Comparison of ENCODE assay signal across 1 cellular context in the genomic region with DNA sequence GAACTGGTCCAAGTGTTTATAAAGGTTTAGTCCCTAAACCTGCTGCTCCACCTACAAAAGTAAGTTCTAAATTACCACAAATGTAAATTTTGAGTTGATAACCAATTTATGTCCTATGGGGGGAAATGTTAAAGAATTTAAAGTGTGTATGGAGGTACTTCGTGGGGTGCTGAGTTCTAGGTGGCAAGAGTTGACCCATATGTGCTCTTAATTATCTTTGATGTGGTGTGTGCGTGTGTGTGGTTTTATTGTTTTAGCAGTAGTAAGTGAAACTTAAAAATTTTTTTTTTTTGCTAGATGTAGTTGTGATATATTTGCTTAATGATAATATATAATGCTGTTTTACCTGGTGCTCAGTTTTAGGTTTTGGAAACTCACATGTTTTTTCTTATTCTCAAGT.
TF ChIP-seq lines count a peak whose summit lies in the region.

No MANE protein-coding gene starts in this region.

TF ChIP-seq in WTC11, 78 proteins besides CTCF, POLR2A, EP300 and RAD21 (continued from another document):
- TF ChIP-seq, protein P1, sequence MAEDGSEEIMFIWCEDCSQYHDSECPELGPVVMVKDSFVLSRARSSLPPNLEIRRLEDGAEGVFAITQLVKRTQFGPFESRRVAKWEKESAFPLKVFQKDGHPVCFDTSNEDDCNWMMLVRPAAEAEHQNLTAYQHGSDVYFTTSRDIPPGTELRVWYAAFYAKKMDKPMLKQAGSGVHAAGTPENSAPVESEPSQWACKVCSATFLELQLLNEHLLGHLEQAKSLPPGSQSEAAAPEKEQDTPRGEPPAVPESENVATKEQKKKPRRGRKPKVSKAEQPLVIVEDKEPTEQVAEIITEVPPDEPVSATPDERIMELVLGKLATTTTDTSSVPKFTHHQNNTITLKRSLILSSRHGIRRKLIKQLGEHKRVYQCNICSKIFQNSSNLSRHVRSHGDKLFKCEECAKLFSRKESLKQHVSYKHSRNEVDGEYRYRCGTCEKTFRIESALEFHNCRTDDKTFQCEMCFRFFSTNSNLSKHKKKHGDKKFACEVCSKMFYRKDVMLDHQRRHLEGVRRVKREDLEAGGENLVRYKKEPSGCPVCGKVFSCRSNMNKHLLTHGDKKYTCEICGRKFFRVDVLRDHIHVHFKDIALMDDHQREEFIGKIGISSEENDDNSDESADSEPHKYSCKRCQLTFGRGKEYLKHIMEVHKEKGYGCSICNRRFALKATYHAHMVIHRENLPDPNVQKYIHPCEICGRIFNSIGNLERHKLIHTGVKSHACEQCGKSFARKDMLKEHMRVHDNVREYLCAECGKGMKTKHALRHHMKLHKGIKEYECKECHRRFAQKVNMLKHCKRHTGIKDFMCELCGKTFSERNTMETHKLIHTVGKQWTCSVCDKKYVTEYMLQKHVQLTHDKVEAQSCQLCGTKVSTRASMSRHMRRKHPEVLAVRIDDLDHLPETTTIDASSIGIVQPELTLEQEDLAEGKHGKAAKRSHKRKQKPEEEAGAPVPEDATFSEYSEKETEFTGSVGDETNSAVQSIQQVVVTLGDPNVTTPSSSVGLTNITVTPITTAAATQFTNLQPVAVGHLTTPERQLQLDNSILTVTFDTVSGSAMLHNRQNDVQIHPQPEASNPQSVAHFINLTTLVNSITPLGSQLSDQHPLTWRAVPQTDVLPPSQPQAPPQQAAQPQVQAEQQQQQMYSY (CRISPR knock-in tag; IDR thresholded peaks at IDR 0.05): no peak
- TF ChIP-seq ZNF263 (CRISPR knock-in tag; IDR thresholded peaks at IDR 0.05; ENCODE audit: low read depth): no peak
- TF ChIP-seq GABPB1 (CRISPR knock-in tag; IDR thresholded peaks at IDR 0.05): no peak
- TF ChIP-seq ATF6 (CRISPR knock-in tag; IDR thresholded peaks at IDR 0.05): no peak
- no peak for TF ChIP-seq ZNF138 (CRISPR knock-in tag; conservative IDR thresholded peaks at IDR 0.05)
- TF ChIP-seq ETV6 (CRISPR knock-in tag; IDR thresholded peaks at IDR 0.05): no peak
- TF ChIP-seq RORB (CRISPR knock-in tag; IDR thresholded peaks at IDR 0.05): no peak
- TF ChIP-seq, protein P2, sequence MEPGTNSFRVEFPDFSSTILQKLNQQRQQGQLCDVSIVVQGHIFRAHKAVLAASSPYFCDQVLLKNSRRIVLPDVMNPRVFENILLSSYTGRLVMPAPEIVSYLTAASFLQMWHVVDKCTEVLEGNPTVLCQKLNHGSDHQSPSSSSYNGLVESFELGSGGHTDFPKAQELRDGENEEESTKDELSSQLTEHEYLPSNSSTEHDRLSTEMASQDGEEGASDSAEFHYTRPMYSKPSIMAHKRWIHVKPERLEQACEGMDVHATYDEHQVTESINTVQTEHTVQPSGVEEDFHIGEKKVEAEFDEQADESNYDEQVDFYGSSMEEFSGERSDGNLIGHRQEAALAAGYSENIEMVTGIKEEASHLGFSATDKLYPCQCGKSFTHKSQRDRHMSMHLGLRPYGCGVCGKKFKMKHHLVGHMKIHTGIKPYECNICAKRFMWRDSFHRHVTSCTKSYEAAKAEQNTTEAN (CRISPR knock-in tag; IDR thresholded peaks at IDR 0.05): no peak
- no peak for TF ChIP-seq RELA (CRISPR knock-in tag; IDR thresholded peaks at IDR 0.05; ENCODE audit: borderline replicate concordance)
